16 cellular contexts compared by ENCODE assay signal in the genomic region with DNA sequence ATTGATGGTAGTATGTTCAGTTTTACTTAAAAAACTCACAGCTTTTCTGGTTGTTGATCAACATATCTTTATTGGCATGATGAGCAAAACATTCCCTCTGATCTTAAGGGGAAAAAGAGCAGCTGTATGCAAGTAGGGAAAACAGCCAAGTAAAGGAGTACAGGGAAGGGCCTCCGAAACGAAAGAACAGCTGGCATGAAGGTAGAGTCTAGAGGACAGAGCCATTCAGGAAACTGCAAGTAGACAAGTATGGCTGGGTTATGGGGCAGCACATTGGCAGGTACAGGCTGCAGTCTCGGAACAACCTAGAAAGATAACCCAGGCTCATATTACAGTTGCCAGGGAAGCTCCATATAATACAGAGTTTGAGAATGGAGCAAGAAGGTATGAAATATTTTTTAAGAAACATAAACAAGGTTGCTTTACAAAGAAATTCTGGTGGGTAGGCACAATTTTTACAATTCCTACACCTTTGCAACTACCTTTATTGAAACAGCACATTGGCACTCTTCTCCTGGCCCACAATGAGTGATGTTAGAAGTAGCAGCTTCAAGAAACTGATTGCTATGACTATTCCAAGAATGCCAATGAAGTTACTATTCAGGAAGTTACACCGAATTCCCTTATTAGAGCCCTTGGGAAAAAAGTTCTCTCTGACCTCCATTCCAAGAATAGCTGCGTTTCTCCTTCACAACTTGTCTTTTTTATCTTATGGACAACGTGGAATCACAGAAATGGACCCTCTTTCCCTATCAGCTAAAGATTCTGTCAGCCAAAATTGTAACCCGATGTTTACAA. TPM values are rescaled to one million over a fixed set of nuclear protein-coding genes. Genes with fewer than 3 reads are reported as not detected.
DNase-seq lines count a peak whose midpoint lies in the region; ATAC-seq and TF ChIP-seq lines count a peak whose summit lies in the region.
"Had no signal": no experiment of that assay in that cellular context is flagged by ENCODE, and none has a peak within 500 bp of the region (broad histone marks: within the 10 kb centered on the region; RNA-seq: fewer than 3 reads in every experiment).

No MANE protein-coding gene starts in this region.

- H3K9ac ChIP-seq in HUES6 (ENCODE audit: low read length) (no peak overlapping the region), mesenchymal stem cell (ENCODE audit: low read length) (peak overlapping the region; percentile 26)

- peak overlapping the region; percentile 86 for H3K27ac Mint-ChIP-seq in chondrocyte (ENCODE audit: unreplicated experiment)
- H3K27ac Mint-ChIP-seq: stimulated activated memory B cell treated with anti-CD40 and anti-IgM and Interleukin-4, amounts not matched to agents 10 μg/mL and 1 μg/mL and 100 μg/mL, for 72 hours had no signal

- H3K27me3 ChIP-seq in HUES6 (ENCODE audit: control insufficient read depth, insufficient read depth, low read length) (no peaks in the 10 kb centered on the region), mesenchymal stem cell (ENCODE audit: control insufficient read depth in 1 of 2, insufficient read depth in 1 of 2, low read length in 2 of 2) (no peaks in the 10 kb centered on the region)

- no peak overlapping the region for H2BK12ac ChIP-seq in mesenchymal stem cell (ENCODE audit: low read length in 2 of 2)

- peaks cover 56% of the 10 kb centered on the region for H3K4me1 ChIP-seq in HUES6 (ENCODE audit: control insufficient read depth, insufficient read depth, low read length)
- peaks cover 17% of the 10 kb centered on the region for H3K4me1 ChIP-seq in mesenchymal stem cell (ENCODE audit: control insufficient read depth, insufficient read depth, low read depth, low read length)
- H3K4me1 ChIP-seq: lower lobe of right lung had no signal

- no peak overlapping the region for H2BK5ac ChIP-seq in mesenchymal stem cell (ENCODE audit: low read depth, low read length, poor library complexity, severe bottlenecking)

- CTCF ChIA-PET in AG04449 (lab: Yijun Ruan, JAX) = interaction anchor here (0.9 to 2.6 kb wide), 2 partner anchors 16 to 244 kb away, joined by 3 to 8 read pairs; no protein-coding TSS in a partner anchor

- H2AK5ac ChIP-seq in mesenchymal stem cell (ENCODE audit: low read length, severe bottlenecking) = peak overlapping the region; percentile 60

- H3K27me3 Mint-ChIP-seq in chondrocyte (ENCODE audit: low read depth) = no peaks in the 10 kb centered on the region
- H3K27me3 Mint-ChIP-seq: stimulated activated memory B cell treated with anti-CD40 and anti-IgM and Interleukin-4, amounts not matched to agents 10 μg/mL and 1 μg/mL and 100 μg/mL, for 72 hours had no signal

- no peaks in the 10 kb centered on the region for H3K9me3 Mint-ChIP-seq in chondrocyte (ENCODE audit: low read depth)
- H3K9me3 Mint-ChIP-seq: stimulated activated memory B cell treated with anti-CD40 and anti-IgM and Interleukin-4, amounts not matched to agents 10 μg/mL and 1 μg/mL and 100 μg/mL, for 72 hours had no signal

- H3K4me3 ChIP-seq in AG04449 (ENCODE audit: low read depth, low read length) (no peak overlapping the region), HUES6 (ENCODE audit: low read depth, low read length) (no peak overlapping the region), mesenchymal stem cell (ENCODE audit: insufficient read depth in 1 of 2, low read depth in 1 of 2, low read length in 2 of 2) (peak overlapping the region in 1 of 2 experiments; percentile 47)
- H3K4me3 ChIP-seq: lower lobe of right lung had no signal

- no peak overlapping the region for H3K14ac ChIP-seq in mesenchymal stem cell (ENCODE audit: low read length in 2 of 2)

- no peak overlapping the region for H2BK15ac ChIP-seq in mesenchymal stem cell (ENCODE audit: low read depth, poor library complexity, severe bottlenecking)

- peak; percentile 33 for DNase-seq in AG04449 (ENCODE audit: low read depth, low spot score)
- no peak for DNase-seq in chondrocyte (ENCODE audit: low spot score)
- peak; percentile 21 for DNase-seq in mesenchymal stem cell
- DNase-seq in nucleus accumbens (lab: John Stamatoyannopoulos, UW) = no peak
- no peak for DNase-seq in LoVo (ENCODE audit: low spot score)
- DNase-seq in T-helper 2 cell = no peak
- DNase-seq: activated CD8-positive, alpha-beta memory T cell treated with anti-CD3 and anti-CD28 coated beads, Interleukin-2, amount 50 U/mL, for 4 hours; amniotic stem cell; hippocampal formation; lower lobe of right lung; NCI-H1436; stimulated activated CD4-positive, alpha-beta T cell treated with anti-CD3 and anti-CD28 coated beads, Interleukin-2, amount 100 ng/mL, for 48 hours; WERI-Rb-1 had no signal

- no peak overlapping the region for H3K4ac ChIP-seq in mesenchymal stem cell (ENCODE audit: low read depth in 1 of 2, low read length in 2 of 2)

- H3K4me3 Mint-ChIP-seq in chondrocyte (ENCODE audit: unreplicated experiment) = peak overlapping the region; percentile 27
- H3K4me3 Mint-ChIP-seq: stimulated activated memory B cell treated with anti-CD40 and anti-IgM and Interleukin-4, amounts not matched to agents 10 μg/mL and 1 μg/mL and 100 μg/mL, for 72 hours had no signal

- H3K27ac ChIP-seq in HUES6 (ENCODE audit: low read depth, low read length) = 0 out of 2 replicates have a peak overlapping the region, but pooled peaks have one; percentile 13
- H3K27ac ChIP-seq in mesenchymal stem cell (ENCODE audit: low read length, poor library complexity, severe bottlenecking) = peak overlapping the region; percentile 47
- H3K27ac ChIP-seq: lower lobe of right lung, WERI-Rb-1 had no signal

- H3K9me3 ChIP-seq in HUES6 (ENCODE audit: control insufficient read depth, insufficient read depth, low read depth, low read length) = no peaks in the 10 kb centered on the region
- no peaks in the 10 kb centered on the region for H3K9me3 ChIP-seq in mesenchymal stem cell (ENCODE audit: control insufficient read depth, low read length)
- H3K9me3 ChIP-seq: lower lobe of right lung had no signal

- H2BK120ac ChIP-seq in mesenchymal stem cell (ENCODE audit: low read depth, low read length) = no peak overlapping the region

- POLR2A ChIA-PET in AG04449 (lab: Yijun Ruan, JAX) = no interaction called here

- WGBS in mesenchymal stem cell = 69% methylated on average over 6 of the region's 7 CpGs

- TF ChIP-seq CTCF in AG04449 (IDR thresholded peaks at IDR 0.05; ENCODE audit: insufficient read depth, low read length, missing control alignments) = no peak
- no peak for TF ChIP-seq CTCF in chondrocyte (IDR thresholded peaks at IDR 0.05)

- H3K18ac ChIP-seq in mesenchymal stem cell (ENCODE audit: low read depth in 1 of 2, low read length in 2 of 2) = no peak overlapping the region

- no peaks in the 10 kb centered on the region for H3K36me3 Mint-ChIP-seq in chondrocyte (ENCODE audit: low read depth)
- H3K36me3 Mint-ChIP-seq: stimulated activated memory B cell treated with anti-CD40 and anti-IgM and Interleukin-4, amounts not matched to agents 10 μg/mL and 1 μg/mL and 100 μg/mL, for 72 hours had no signal

- no peak for ATAC-seq in HG03521 (IDR thresholded peaks at IDR 0.05; ENCODE audit: unreplicated experiment)
- ATAC-seq: lower lobe of right lung; stimulated activated memory B cell treated with anti-CD40 and anti-IgM and Interleukin-4, amounts not matched to agents 10 μg/mL and 1 μg/mL and 100 μg/mL, for 72 hours had no signal

- H2AFZ ChIP-seq in mesenchymal stem cell (ENCODE audit: low read depth, low read length) = no peak overlapping the region

- H3K4me2 ChIP-seq in mesenchymal stem cell (ENCODE audit: low read length, poor library complexity, severe bottlenecking) = no peak overlapping the region

- H3K79me1 ChIP-seq in mesenchymal stem cell (replicated peaks; ENCODE audit: low read length, poor library complexity, severe bottlenecking) = peaks cover 5% of the 10 kb centered on the region

- H4K91ac ChIP-seq in mesenchymal stem cell (ENCODE audit: low read length) = no peak overlapping the region

- H3K23ac ChIP-seq in mesenchymal stem cell (ENCODE audit: low read length in 2 of 2) = no peak overlapping the region

- H4K8ac ChIP-seq in mesenchymal stem cell (ENCODE audit: low read length) = no peak overlapping the region

- H3K36me3 ChIP-seq in HUES6 (ENCODE audit: control insufficient read depth, insufficient read depth, low read length) = peaks cover 3% of the 10 kb centered on the region; the same call in 1 of the 2 replicates
- peaks cover 0 to 8% of the 10 kb centered on the region in 2 experiments for H3K36me3 ChIP-seq in mesenchymal stem cell (ENCODE audit: control insufficient read depth in 1 of 2, insufficient read depth in 2 of 2, low read depth in 1 of 2, low read length in 2 of 2)
- H3K36me3 ChIP-seq: lower lobe of right lung, WERI-Rb-1 had no signal

- peaks cover 27% of the 10 kb centered on the region for H3K4me1 Mint-ChIP-seq in chondrocyte (ENCODE audit: low read depth)
- H3K4me1 Mint-ChIP-seq: stimulated activated memory B cell treated with anti-CD40 and anti-IgM and Interleukin-4, amounts not matched to agents 10 μg/mL and 1 μg/mL and 100 μg/mL, for 72 hours had no signal

RNA-seq across cellular contexts. Expression of a gene that starts 45.2 kb away (rescaled TPM):
- 34.2 to 69.6 TPM (median 36.2 TPM) in 3 replicates for total RNA-seq in chondrocyte
- polyA plus RNA-seq in mesenchymal stem cell (2013, experiment 1 of 2) = 9.9 TPM
- polyA plus RNA-seq in mesenchymal stem cell (2013, experiment 2 of 2) = 10.9 TPM

Comparison
In these comparisons a context has a peak if more than half of its experiments do, and no peak if none do; other contexts are left out.
1. DNase-seq: peak in AG04449 (single experiment) and mesenchymal stem cell (single experiment); none in chondrocyte (single experiment), nucleus accumbens (0 of 56), LoVo (single experiment) and T-helper 2 cell (0 of 5).